ENCODE assay signal across 15 cellular contexts in the genomic region with DNA sequence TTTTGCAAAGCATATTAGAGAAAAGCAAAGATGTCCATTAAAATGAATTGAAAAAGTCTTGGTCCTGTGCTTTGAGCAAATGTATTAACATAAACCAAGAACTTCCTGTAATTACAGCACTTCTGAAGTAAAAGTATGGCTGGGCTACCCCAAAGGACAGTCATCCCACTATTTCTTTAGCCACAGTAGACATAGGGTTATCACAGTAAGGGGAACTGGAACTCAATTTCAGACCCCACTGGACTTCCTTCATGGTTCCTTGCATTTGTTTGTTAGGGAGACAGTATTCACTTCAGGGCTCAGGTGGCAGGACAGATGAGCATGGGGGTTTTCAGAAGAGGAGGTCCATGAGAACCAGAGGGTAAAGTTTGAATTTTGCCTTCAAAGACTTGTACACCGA.
"Had no signal": no experiment of that assay in that cellular context is flagged by ENCODE, and none has a peak within 500 bp of the region (broad histone marks: within the 10 kb centered on the region; RNA-seq: fewer than 3 reads in every experiment).

No MANE protein-coding gene starts in this region.

- H3K36me3 ChIP-seq: ascending aorta, esophagus squamous epithelium, lower lobe of right lung, pancreas, thoracic aorta had no signal

- H3K27ac Mint-ChIP-seq: activated B cell treated with CpG ODN at 0.5 μM for 24 hours; activated CD4-positive, alpha-beta T cell treated with anti-CD3 and anti-CD28 coated beads, Interleukin-2, amount 10 ng/mL, durations not matched to agents 7 days and 5 days; activated naive CD8-positive, alpha-beta T cell treated with anti-CD3 and anti-CD28 coated beads, Interleukin-2, amount 50 U/mL, for 24 hours; mesothelial cell of epicardium; stimulated activated naive CD8-positive, alpha-beta T cell treated with anti-CD3 and anti-CD28 coated beads, Interleukin-15, amount 100 ng/mL, for 72 hours had no signal

- ATAC-seq: activated naive CD8-positive, alpha-beta T cell treated with anti-CD3 and anti-CD28 coated beads, Interleukin-2, amount 50 U/mL, for 24 hours; left cardiac atrium; lower lobe of right lung; pancreas; stimulated activated naive CD8-positive, alpha-beta T cell treated with anti-CD3 and anti-CD28 coated beads, Interleukin-15, amount 100 ng/mL, for 72 hours had no signal

- FAIRE-seq: pancreas had no signal

- H3K27me3 ChIP-seq: ascending aorta, pancreas had no signal

- H3K4me1 Mint-ChIP-seq: activated B cell treated with CpG ODN at 0.5 μM for 24 hours, mesothelial cell of epicardium had no signal

- H3K27ac ChIP-seq: ascending aorta, esophagus squamous epithelium, lower lobe of right lung, pancreas, thoracic aorta had no signal

- H3K4me3 Mint-ChIP-seq: activated B cell treated with CpG ODN at 0.5 μM for 24 hours; activated CD4-positive, alpha-beta T cell treated with anti-CD3 and anti-CD28 coated beads, Interleukin-2, amount 10 ng/mL, durations not matched to agents 7 days and 5 days; activated naive CD8-positive, alpha-beta T cell treated with anti-CD3 and anti-CD28 coated beads, Interleukin-2, amount 50 U/mL, for 24 hours; mesothelial cell of epicardium; stimulated activated naive CD8-positive, alpha-beta T cell treated with anti-CD3 and anti-CD28 coated beads, Interleukin-15, amount 100 ng/mL, for 72 hours had no signal

- H3K4me1 ChIP-seq: ascending aorta, esophagus squamous epithelium, lower lobe of right lung, pancreas had no signal

- H3K36me3 Mint-ChIP-seq: mesothelial cell of epicardium had no signal

- H3K4me3 ChIP-seq: ascending aorta, esophagus squamous epithelium, lower lobe of right lung, pancreas, thoracic aorta had no signal

- H3K9me3 Mint-ChIP-seq: activated B cell treated with CpG ODN at 0.5 μM for 24 hours; activated CD4-positive, alpha-beta T cell treated with anti-CD3 and anti-CD28 coated beads, Interleukin-2, amount 10 ng/mL, durations not matched to agents 7 days and 5 days; activated naive CD8-positive, alpha-beta T cell treated with anti-CD3 and anti-CD28 coated beads, Interleukin-2, amount 50 U/mL, for 24 hours; mesothelial cell of epicardium; stimulated activated naive CD8-positive, alpha-beta T cell treated with anti-CD3 and anti-CD28 coated beads, Interleukin-15, amount 100 ng/mL, for 72 hours had no signal

- H3K9me3 ChIP-seq: ascending aorta, esophagus squamous epithelium, lower lobe of right lung, pancreas, thoracic aorta had no signal

- DNase-seq: activated B cell treated with CpG ODN at 0.5 μM for 24 hours; activated CD4-positive, alpha-beta T cell treated with anti-CD3 and anti-CD28 coated beads, Interleukin-2, amount 10 ng/mL, durations not matched to agents 7 days and 5 days; activated CD8-positive, alpha-beta memory T cell treated with anti-CD3 and anti-CD28 coated beads for 24 hours; activated naive CD4-positive, alpha-beta T cell treated with Interleukin-2 at 50 U/mL for 16 hours; activated naive CD8-positive, alpha-beta T cell treated with anti-CD3 and anti-CD28 coated beads, Interleukin-2, amount 50 U/mL, for 24 hours; esophagus squamous epithelium; foreskin fibroblast; left cardiac atrium; lower lobe of right lung; pancreas; stimulated activated CD4-positive, alpha-beta T cell treated with anti-CD3 and anti-CD28 coated beads, Interleukin-2, amount 100 ng/mL, for 48 hours; stimulated activated naive CD8-positive, alpha-beta T cell treated with anti-CD3 and anti-CD28 coated beads, Interleukin-15, amount 100 ng/mL, for 72 hours had no signal
